In genomic region chr7:139631520-139632031, GRCh38 we compare ENCODE assay signal across 13 cellular contexts.
DNase-seq lines count a peak whose midpoint lies in the region; ATAC-seq lines count a peak whose summit lies in the region.
"Had no signal": no experiment of that assay in that cellular context is flagged by ENCODE, and none has a peak within 500 bp of the region (broad histone marks: within the 10 kb centered on the region; RNA-seq: fewer than 3 reads in every experiment).

No MANE protein-coding gene starts in this region.

- H3K4ac ChIP-seq in mesendoderm (ENCODE audit: low read depth, low read length), result no peak overlapping the region

- no peak overlapping the region for H3K4me3 ChIP-seq in CD4-positive, alpha-beta memory T cell (ENCODE audit: low read length in 2 of 2)
- H3K4me3 ChIP-seq in naive thymus-derived CD4-positive, alpha-beta T cell (ENCODE audit: low read length), result no peak overlapping the region
- H3K4me3 ChIP-seq in mesendoderm (ENCODE audit: low read length), result no peak overlapping the region
- H3K4me3 ChIP-seq: A549 had no signal

- no peak overlapping the region for H2BK5ac ChIP-seq in mesendoderm (ENCODE audit: low read length)

- H3K9me3 Mint-ChIP-seq in CD4-positive, alpha-beta memory T cell, result no peaks in the 10 kb centered on the region
- no peaks in the 10 kb centered on the region for H3K9me3 Mint-ChIP-seq in T-cell
- peaks cover 0 to 2% (median 0%) of the 10 kb centered on the region in 11 donors for H3K9me3 Mint-ChIP-seq in naive thymus-derived CD4-positive, alpha-beta T cell
- H3K9me3 Mint-ChIP-seq: CD14-positive monocyte, H9 had no signal

- no peak overlapping the region for H3K56ac ChIP-seq in mesendoderm (ENCODE audit: low read length)

- no peak overlapping the region for H3K9ac ChIP-seq in mesendoderm (ENCODE audit: low read length)

- no peak overlapping the region for H3K23ac ChIP-seq in mesendoderm (ENCODE audit: low read length)

- no peaks in the 10 kb centered on the region for H3K27me3 Mint-ChIP-seq in CD4-positive, alpha-beta memory T cell
- no peaks in the 10 kb centered on the region for H3K27me3 Mint-ChIP-seq in T-cell
- no peaks in the 10 kb centered on the region for H3K27me3 Mint-ChIP-seq in naive thymus-derived CD4-positive, alpha-beta T cell

- WGBS in mesendoderm (ENCODE audit: extremely low coverage, insufficient coverage, low lambda C conversion rate), result no CpG with 5 or more reads among the region's 5 CpGs

- ATAC-seq in T-cell (replicated peaks in 1 of 4) (no peak), GM21786 (IDR thresholded peaks at IDR 0.05; ENCODE audit: unreplicated experiment) (no peak)
- ATAC-seq in naive thymus-derived CD4-positive, alpha-beta T cell, result no peak
- ATAC-seq: A549 had no signal

- peaks cover 7% of the 10 kb centered on the region for H3K36me3 ChIP-seq in CD4-positive, alpha-beta memory T cell (ENCODE audit: insufficient read depth, low read length)
- H3K36me3 ChIP-seq in naive thymus-derived CD4-positive, alpha-beta T cell (ENCODE audit: control insufficient read depth in 2 of 3, insufficient read depth in 3 of 3, low read length in 3 of 3), result no peaks in the 10 kb centered on the region
- H3K36me3 ChIP-seq in mesendoderm (ENCODE audit: control insufficient read depth, insufficient read depth, low read length), result no peaks in the 10 kb centered on the region
- H3K36me3 ChIP-seq: BE2C had no signal

- H2BK120ac ChIP-seq in mesendoderm (ENCODE audit: low read depth, low read length), result no peak overlapping the region

- H3K4me2 ChIP-seq in mesendoderm (ENCODE audit: low read length), result no peak overlapping the region
- H3K4me2 ChIP-seq: A549 had no signal

- peaks cover 69% of the 10 kb centered on the region for H3K4me1 ChIP-seq in CD4-positive, alpha-beta memory T cell (ENCODE audit: insufficient read depth, low read length)
- H3K4me1 ChIP-seq in naive thymus-derived CD4-positive, alpha-beta T cell (ENCODE audit: control insufficient read depth in 2 of 2, insufficient read depth in 2 of 2, low read length in 2 of 2), result peaks cover 21 to 73% of the 10 kb centered on the region in 2 donors
- H3K4me1 ChIP-seq in mesendoderm (ENCODE audit: control insufficient read depth, low read depth, low read length), result no peaks in the 10 kb centered on the region
- H3K4me1 ChIP-seq: A549, BE2C had no signal

- no peak overlapping the region for H3K4me3 Mint-ChIP-seq in CD4-positive, alpha-beta memory T cell
- peak overlapping the region in 1 of 3 donors; percentile 61 for H3K4me3 Mint-ChIP-seq in T-cell
- peak overlapping the region in 6 of 10 donors; percentile 7 to 84 (median 57) for H3K4me3 Mint-ChIP-seq in naive thymus-derived CD4-positive, alpha-beta T cell
- H3K4me3 Mint-ChIP-seq: CD14-positive monocyte, H9 had no signal

- no peaks in the 10 kb centered on the region for H3K9me3 ChIP-seq in CD4-positive, alpha-beta memory T cell (ENCODE audit: control insufficient read depth in 1 of 2, low read length in 2 of 2)
- H3K9me3 ChIP-seq in naive thymus-derived CD4-positive, alpha-beta T cell (ENCODE audit: control insufficient read depth in 2 of 3, low read length in 3 of 3), result no peaks in the 10 kb centered on the region
- H3K9me3 ChIP-seq: A549, BE2C had no signal

- no peak overlapping the region for H3K18ac ChIP-seq in mesendoderm (ENCODE audit: low read length)

- CTCF ChIA-PET in CD4-positive, alpha-beta memory T cell (lab: Charles Lee; ENCODE audit: partially characterized antibody), result interaction anchor here (1.0 to 2.6 kb wide), 4 partner anchors 10 to 378 kb away, joined by 3 to 32 read pairs (median 10); no protein-coding TSS in a partner anchor
- CTCF ChIA-PET in T-cell (lab: Charles Lee), result interaction anchor here (0.6 to 1.7 kb wide), 5 partner anchors 11 to 519 kb away, joined by 3 to 5 read pairs (median 4); no protein-coding TSS in a partner anchor
- CTCF ChIA-PET in naive thymus-derived CD4-positive, alpha-beta T cell (lab: Charles Lee), result interaction anchor here (1.0 to 3.5 kb wide), 4 partner anchors 10 to 16 kb away, joined by 3 to 21 read pairs (median 12); no protein-coding TSS in a partner anchor

- POLR2A ChIA-PET in CD4-positive, alpha-beta memory T cell (lab: Charles Lee; ENCODE audit: partially characterized antibody), result no interaction called here
- POLR2A ChIA-PET in T-cell (lab: Charles Lee), result no interaction called here
- POLR2A ChIA-PET in naive thymus-derived CD4-positive, alpha-beta T cell (lab: Charles Lee), result interaction anchor here (1.1 to 1.3 kb wide), 2 partner anchors 9 to 432 kb away, joined by 3 read pairs; partner anchors contain the start of gene PARP12

- H3K27ac Mint-ChIP-seq in CD4-positive, alpha-beta memory T cell, result peak overlapping the region in 4 of 7 donors; percentile 38 to 65 (median 48)
- H3K27ac Mint-ChIP-seq in T-cell, result peak overlapping the region; percentile 47 to 97
- peak overlapping the region in 8 of 9 donors; percentile 77 to 98 (median 96) for H3K27ac Mint-ChIP-seq in naive thymus-derived CD4-positive, alpha-beta T cell

- no peak overlapping the region for H4K8ac ChIP-seq in mesendoderm (ENCODE audit: low read depth, low read length)

- intact Hi-C loops in CD4-positive, alpha-beta memory T cell (cut with micrococcal nuclease), result no loop called here
- intact Hi-C loops in naive thymus-derived CD4-positive, alpha-beta T cell (cut with micrococcal nuclease), result no loop called here

- no peak overlapping the region for H2AK5ac ChIP-seq in mesendoderm (ENCODE audit: low read length)

- peaks cover 22 to 30% of the 10 kb centered on the region in 2 donors for H3K36me3 Mint-ChIP-seq in CD4-positive, alpha-beta memory T cell
- H3K36me3 Mint-ChIP-seq in T-cell, result peaks cover 41% of the 10 kb centered on the region
- H3K36me3 Mint-ChIP-seq in naive thymus-derived CD4-positive, alpha-beta T cell, result peaks cover 8 to 55% (median 45%) of the 10 kb centered on the region in 5 donors

- H4K5ac ChIP-seq in mesendoderm (ENCODE audit: low read length), result no peak overlapping the region

- no peaks in the 10 kb centered on the region for H3K79me1 ChIP-seq in mesendoderm (ENCODE audit: low read length)

- no peak for DNase-seq in CD4-positive, alpha-beta memory T cell
- DNase-seq in T-cell (no peak), dedifferentiated amniotic fluid mesenchymal stem cell (ENCODE audit: extremely low spot score) (no peak), GM19238 (ENCODE audit: insufficient read length, low spot score) (no peak), mesendoderm (no peak)
- no peak for DNase-seq in naive thymus-derived CD4-positive, alpha-beta T cell
- DNase-seq in stimulated activated CD8-positive, alpha-beta memory T cell treated with anti-CD3 and anti-CD28 coated beads, Interleukin-4, amount 100 ng/mL, for 48 hours, result peak; percentile 10
- DNase-seq: BE2C, GOT3, H9 had no signal

- H2BK15ac ChIP-seq in mesendoderm (replicated peaks; ENCODE audit: low read depth), result no peak overlapping the region

- H3K79me2 ChIP-seq in mesendoderm (ENCODE audit: control insufficient read depth, insufficient read depth, low read length), result no peaks in the 10 kb centered on the region

- H3K27me3 ChIP-seq in CD4-positive, alpha-beta memory T cell (ENCODE audit: insufficient read depth, low read length), result no peaks in the 10 kb centered on the region
- H3K27me3 ChIP-seq in naive thymus-derived CD4-positive, alpha-beta T cell (ENCODE audit: control insufficient read depth in 2 of 2, insufficient read depth in 2 of 2, low read length in 2 of 2), result no peaks in the 10 kb centered on the region
- H3K27me3 ChIP-seq in mesendoderm (ENCODE audit: insufficient read depth, low read length, poor library complexity), result no peaks in the 10 kb centered on the region
- H3K27me3 ChIP-seq: BE2C had no signal

- peaks cover 52 to 79% (median 60%) of the 10 kb centered on the region in 4 donors for H3K4me1 Mint-ChIP-seq in CD4-positive, alpha-beta memory T cell
- H3K4me1 Mint-ChIP-seq in T-cell, result peaks cover 80 to 81% (median 80%) of the 10 kb centered on the region in 3 donors
- H3K4me1 Mint-ChIP-seq in naive thymus-derived CD4-positive, alpha-beta T cell, result peaks cover 56 to 92% (median 82%) of the 10 kb centered on the region in 7 donors

- no peak overlapping the region for H3K27ac ChIP-seq in CD4-positive, alpha-beta memory T cell (ENCODE audit: low read depth, low read length)
- H3K27ac ChIP-seq in naive thymus-derived CD4-positive, alpha-beta T cell (ENCODE audit: low read depth, low read length), result peak overlapping the region; percentile 13
- no peak overlapping the region for H3K27ac ChIP-seq in mesendoderm (ENCODE audit: low read depth, low read length)
- H3K27ac ChIP-seq: A549 had no signal

Comparison
In these comparisons a context has a peak if more than half of its experiments do, and no peak if none do; other contexts are left out.
1. H3K4me3 Mint-ChIP-seq: peak in naive thymus-derived CD4-positive, alpha-beta T cell (6 of 10); none in CD4-positive, alpha-beta memory T cell (0 of 8).
2. Peak in every context shown above with its lines, with median percentiles within 50 percentile points of each other: H3K27ac Mint-ChIP-seq.